8 cellular contexts compared by ENCODE assay signal in genomic region chrX:100819837-100820666, GRCh38. TPM values are rescaled to one million over a fixed set of nuclear protein-coding genes. Genes with fewer than 3 reads are reported as not detected.
DNase-seq lines count a peak whose midpoint lies in the region; ATAC-seq and TF ChIP-seq lines count a peak whose summit lies in the region.

Gene CSTF2 (plus strand): TSS chrX:100820391. CDS start chrX:100820417, 26 bp downstream.

- H3K9me3 ChIP-seq in ovary, result no peaks in the 10 kb centered on the region
- H3K9me3 ChIP-seq in thyroid gland, result no peaks in the 10 kb centered on the region

- ATAC-seq in HG02610 (IDR thresholded peaks at IDR 0.05; ENCODE audit: unreplicated experiment), result peak; percentile 100
- ATAC-seq in activated naive CD4-positive, alpha-beta T cell treated with anti-CD3 and anti-CD28 coated beads, Interleukin-2, amount 50 U/mL, for 72 hours, result peak; percentile 99 to 100

- no peak for TF ChIP-seq EP300 in ovary (IDR thresholded peaks at IDR 0.05)

- peak; percentile 79 for DNase-seq in NCI-H1092 (lab: John Stamatoyannopoulos, UW)
- DNase-seq in SKM-1 (lab: John Stamatoyannopoulos, UW; ENCODE audit: unreplicated experiment), result peak; percentile 71
- DNase-seq in activated naive CD4-positive, alpha-beta T cell treated with anti-CD3 and anti-CD28 coated beads, Interleukin-2, amount 50 U/mL, for 72 hours (ENCODE audit: low spot score in 2 of 2), result peak; percentile 69 to 79
- peak; percentile 73 to 93 (median 82) for DNase-seq in head of caudate nucleus
- DNase-seq in ovary, result peak; percentile 72 to 85 (median 77)
- peak; percentile 72 to 80 for DNase-seq in thyroid gland

- intact Hi-C loops in head of caudate nucleus (cut with DNase I), result no loop called here
- intact Hi-C loops in ovary (cut with DNase I), result loop anchor here in 1 of 4 donors (2.0 kb wide), 1 partner anchor 21 kb away; no protein-coding TSS in a partner anchor
- intact Hi-C loops in thyroid gland (cut with DNase I), result no loop called here

- TF ChIP-seq POLR2A in GM10847 (IDR thresholded peaks at IDR 0.05; ENCODE audit: extremely low read depth, insufficient read length), result peak; percentile 58
- TF ChIP-seq POLR2A in ovary (IDR thresholded peaks at IDR 0.05), result no peak
- TF ChIP-seq POLR2A in thyroid gland (IDR thresholded peaks at IDR 0.05), result peak in 1 of 2 donors; percentile 29

- peak within 1 kb of the TSS; percentile 90 to 98 for H3K27ac Mint-ChIP-seq in activated naive CD4-positive, alpha-beta T cell treated with anti-CD3 and anti-CD28 coated beads, Interleukin-2, amount 50 U/mL, for 72 hours

- no peaks in the 10 kb centered on the region for H3K27me3 ChIP-seq in ovary
- H3K27me3 ChIP-seq in thyroid gland, result no peaks in the 10 kb centered on the region

- WGBS in ovary, 3 donors, result 38 to 52% (median 43%) methylated on average over 48 to 49 of the region's 49 CpGs
- WGBS in thyroid gland, 2 donors, result 0 to 3% methylated on average over 10 to 15 of the region's 49 CpGs

- H3K4me3 ChIP-seq in ovary, result peak within 1 kb of the TSS; percentile 52
- H3K4me3 ChIP-seq in thyroid gland (replicated peaks in 1 of 3), result peak within 1 kb of the TSS; percentile 20 to 44 (median 35)

- H3K36me3 Mint-ChIP-seq in activated naive CD4-positive, alpha-beta T cell treated with anti-CD3 and anti-CD28 coated beads, Interleukin-2, amount 50 U/mL, for 72 hours, result peaks cover 7 to 10% of the 10 kb centered on the region in 2 donors

- no peak within 1 kb of the TSS for H3K27ac ChIP-seq in ovary
- peak within 1 kb of the TSS in 1 of 3 donors; percentile 22 for H3K27ac ChIP-seq in thyroid gland

- H3K36me3 ChIP-seq in ovary, result no peaks in the 10 kb centered on the region
- H3K36me3 ChIP-seq in thyroid gland, result no peaks in the 10 kb centered on the region

- no peak for TF ChIP-seq CTCF in ovary (IDR thresholded peaks at IDR 0.05)
- peak in 1 of 6 experiments; percentile 11 for TF ChIP-seq CTCF in thyroid gland (IDR thresholded peaks at IDR 0.05)

- H3K4me1 ChIP-seq in ovary (ENCODE audit: insufficient read depth) (no peaks in the 10 kb centered on the region), thyroid gland (peaks cover 0 to 4% of the 10 kb centered on the region in 2 donors)

- H3K9me3 Mint-ChIP-seq in activated naive CD4-positive, alpha-beta T cell treated with anti-CD3 and anti-CD28 coated beads, Interleukin-2, amount 50 U/mL, for 72 hours, result no peaks in the 10 kb centered on the region

RNA-seq across cellular contexts. Expression of gene CSTF2, which starts in this region (rescaled TPM):
- 10 to 100 TPM; 30.9 to 52.5 TPM for total RNA-seq in activated naive CD4-positive, alpha-beta T cell treated with anti-CD3 and anti-CD28 coated beads, Interleukin-2, amount 50 U/mL, for 72 hours
- total RNA-seq in ovary, result 10 to 100 TPM in 3 of 7 donors, 1 to 10 TPM in 4; 6.3 to 12.8 (median 9.6) TPM
- polyA plus RNA-seq in ovary, result 10 to 100 TPM in 1 of 2 donors, 1 to 10 TPM in 1; 4.4 to 12.5 TPM
- 10 to 100 TPM in 3 of 4 donors, 1 to 10 TPM in 1; 6.2 to 13.8 (median 11.7) TPM for total RNA-seq in thyroid gland
